Comparison of ENCODE assay signal across 10 cellular contexts in the genomic region with DNA sequence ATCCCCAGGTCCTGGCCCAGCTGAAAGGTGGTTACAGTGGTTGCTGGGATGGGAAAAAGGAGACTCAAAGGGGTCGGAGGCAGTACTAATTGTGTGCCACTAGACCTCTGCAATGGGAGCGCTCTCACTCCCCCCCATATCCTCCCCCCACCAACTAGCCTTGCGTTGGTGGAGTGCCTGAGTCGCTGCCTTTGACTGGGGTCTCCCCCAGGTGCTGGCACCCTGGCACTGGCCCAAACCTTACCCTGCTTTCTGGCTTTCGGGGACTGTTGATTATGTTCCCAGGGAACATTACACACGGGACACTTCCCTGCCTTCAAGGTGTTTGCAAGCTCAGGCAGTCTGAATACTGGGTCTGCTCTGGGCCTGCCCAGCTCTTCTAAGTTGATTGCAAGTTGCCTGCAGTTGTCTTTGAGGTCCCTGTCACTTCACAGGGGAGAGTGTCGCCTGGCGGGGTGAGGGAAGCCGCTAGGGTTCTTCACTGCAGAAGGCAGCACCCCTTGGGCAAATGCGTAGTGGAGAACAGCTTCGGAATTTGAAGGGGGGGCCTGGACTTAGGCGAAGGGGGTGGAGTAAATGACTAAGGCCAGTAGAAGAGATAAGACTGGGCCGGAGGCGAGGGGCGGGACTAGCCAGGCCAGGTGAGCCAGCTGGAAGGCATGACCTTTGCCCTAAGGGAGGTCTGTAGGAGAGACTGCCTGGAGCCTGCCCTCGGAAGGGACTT.
DNase-seq lines count a peak whose midpoint lies in the region; ATAC-seq and TF ChIP-seq lines count a peak whose summit lies in the region.
"Had no signal": no experiment of that assay in that cellular context is flagged by ENCODE, and none has a peak within 500 bp of the region (broad histone marks: within the 10 kb centered on the region; RNA-seq: fewer than 3 reads in every experiment).

No MANE protein-coding gene starts in this region.

- CTCF ChIA-PET in activated CD4-positive, alpha-beta T cell treated with anti-CD3 and anti-CD28 coated beads, Interleukin-2, amount 10 ng/mL, durations not matched to agents 7 days and 5 days (lab: Charles Lee), result interaction anchor here (1.0 to 1.4 kb wide), 2 partner anchors 10 to 22 kb away, joined by 3 read pairs; no protein-coding TSS in a partner anchor

- H3K27me3 ChIP-seq in iPS-15b (ENCODE audit: control insufficient read depth, insufficient read depth, low read length), result peaks cover 4% of the 10 kb centered on the region
- H3K27me3 ChIP-seq: vagina had no signal

- no peaks in the 10 kb centered on the region for H3K9me3 ChIP-seq in iPS-15b (ENCODE audit: control insufficient read depth, insufficient read depth, low read length)
- H3K9me3 ChIP-seq: sigmoid colon, vagina had no signal

- DNase-seq in HPDE6-E6E7 (ENCODE audit: extremely low spot score), result peak; percentile 75
- peak; percentile 16 for DNase-seq in activated CD4-positive, alpha-beta T cell treated with anti-CD3 and anti-CD28 coated beads, Interleukin-2, amount 10 ng/mL, durations not matched to agents 7 days and 5 days
- peak; percentile 62 for DNase-seq in progenitor cell of endocrine pancreas (ENCODE audit: low spot score, unreplicated experiment)
- no peak for DNase-seq in foreskin fibroblast
- DNase-seq in NOMO-1 treated with DMSO at 0.1 percent for 48 hours (lab: John Stamatoyannopoulos, UW; ENCODE audit: unreplicated experiment), result no peak
- DNase-seq in H4 (ENCODE audit: low spot score), result no peak
- DNase-seq: sigmoid colon had no signal

- peaks cover 67% of the 10 kb centered on the region for H3K4me1 Mint-ChIP-seq in activated CD4-positive, alpha-beta T cell treated with anti-CD3 and anti-CD28 coated beads, Interleukin-2, amount 10 ng/mL, durations not matched to agents 7 days and 5 days
- H3K4me1 Mint-ChIP-seq in progenitor cell of endocrine pancreas (ENCODE audit: low read depth), result peaks cover 61% of the 10 kb centered on the region

- no peak for ATAC-seq in GM21526 (IDR thresholded peaks at IDR 0.05; ENCODE audit: low FRiP score, unreplicated experiment)

- peak overlapping the region; percentile 71 for H3K4me3 ChIP-seq in iPS-15b (ENCODE audit: low read depth, low read length)
- no peak overlapping the region for H3K4me3 ChIP-seq in foreskin fibroblast (ENCODE audit: low read depth in 1 of 2, low read length in 2 of 2)

- H3K4me1 ChIP-seq in iPS-15b (ENCODE audit: control insufficient read depth, insufficient read depth, low read length), result peaks cover 28% of the 10 kb centered on the region

- H3K36me3 ChIP-seq in iPS-15b (ENCODE audit: control insufficient read depth, insufficient read depth, low read length), result peaks cover 9% of the 10 kb centered on the region
- H3K36me3 ChIP-seq: sigmoid colon, vagina had no signal

- H3K9me3 Mint-ChIP-seq in activated CD4-positive, alpha-beta T cell treated with anti-CD3 and anti-CD28 coated beads, Interleukin-2, amount 10 ng/mL, durations not matched to agents 7 days and 5 days, result no peaks in the 10 kb centered on the region
- H3K9me3 Mint-ChIP-seq in progenitor cell of endocrine pancreas (ENCODE audit: low read depth), result no peaks in the 10 kb centered on the region

- H3K27ac Mint-ChIP-seq in activated CD4-positive, alpha-beta T cell treated with anti-CD3 and anti-CD28 coated beads, Interleukin-2, amount 10 ng/mL, durations not matched to agents 7 days and 5 days, result peak overlapping the region; percentile 87
- H3K27ac Mint-ChIP-seq in progenitor cell of endocrine pancreas, result peak overlapping the region; percentile 97

- H3K27me3 Mint-ChIP-seq in activated CD4-positive, alpha-beta T cell treated with anti-CD3 and anti-CD28 coated beads, Interleukin-2, amount 10 ng/mL, durations not matched to agents 7 days and 5 days, result peaks cover 2% of the 10 kb centered on the region
- no peaks in the 10 kb centered on the region for H3K27me3 Mint-ChIP-seq in progenitor cell of endocrine pancreas

- POLR2A ChIA-PET in activated CD4-positive, alpha-beta T cell treated with anti-CD3 and anti-CD28 coated beads, Interleukin-2, amount 10 ng/mL, durations not matched to agents 7 days and 5 days (lab: Charles Lee), result interaction anchor here (2.7 kb wide), 1 partner anchor 19 kb away, joined by 12 read pairs; no protein-coding TSS in a partner anchor

- H3K36me3 Mint-ChIP-seq in activated CD4-positive, alpha-beta T cell treated with anti-CD3 and anti-CD28 coated beads, Interleukin-2, amount 10 ng/mL, durations not matched to agents 7 days and 5 days (ENCODE audit: low read depth), result peaks cover 2% of the 10 kb centered on the region
- H3K36me3 Mint-ChIP-seq in progenitor cell of endocrine pancreas (ENCODE audit: insufficient read depth), result no peaks in the 10 kb centered on the region

- TF ChIP-seq CTCF in progenitor cell of endocrine pancreas (IDR thresholded peaks at IDR 0.05; ENCODE audit: unreplicated experiment) (no peak), foreskin fibroblast (IDR thresholded peaks at IDR 0.05; ENCODE audit: low read depth, low read length) (no peak)

- peak overlapping the region; percentile 87 for H3K4me3 Mint-ChIP-seq in activated CD4-positive, alpha-beta T cell treated with anti-CD3 and anti-CD28 coated beads, Interleukin-2, amount 10 ng/mL, durations not matched to agents 7 days and 5 days
- H3K4me3 Mint-ChIP-seq in progenitor cell of endocrine pancreas (ENCODE audit: low read depth), result peak overlapping the region; percentile 83

- H3K9ac ChIP-seq in iPS-15b (ENCODE audit: low read depth, low read length), result no peak overlapping the region

Comparison
In these comparisons a context has a peak if more than half of its experiments do, and no peak if none do; other contexts are left out.
1. DNase-seq: peak in HPDE6-E6E7 (single experiment), activated CD4-positive, alpha-beta T cell treated with anti-CD3 and anti-CD28 coated beads, Interleukin-2, amount 10 ng/mL, durations not matched to agents 7 days and 5 days (single experiment) and progenitor cell of endocrine pancreas (single experiment); none in foreskin fibroblast (0 of 2), NOMO-1 treated with DMSO at 0.1 percent for 48 hours (single experiment) and H4 (single experiment).